In the genomic region with DNA sequence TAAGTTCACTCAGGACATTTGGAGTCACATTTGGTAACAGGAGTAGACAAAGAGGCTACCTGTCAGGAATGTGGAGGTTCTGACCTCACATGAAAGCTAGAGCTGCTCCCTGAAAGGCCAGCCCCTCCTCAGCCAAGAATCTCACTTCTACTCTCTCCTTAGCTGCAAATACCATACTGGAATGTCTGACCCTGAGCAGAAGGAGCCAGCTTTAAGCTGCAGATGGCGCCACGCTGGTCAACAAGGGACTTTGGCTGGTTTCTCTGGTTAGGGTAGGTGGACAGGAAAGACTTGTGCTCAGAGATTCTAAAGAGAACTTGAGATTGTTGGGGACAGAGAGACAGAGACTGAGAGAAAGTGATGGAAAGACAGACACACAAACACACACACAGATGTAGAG, we compare ENCODE assay signal across 23 cellular contexts. TPM values are rescaled to one million over a fixed set of nuclear protein-coding genes. Genes with fewer than 3 reads are reported as not detected.
DNase-seq lines count a peak whose midpoint lies in the region; ATAC-seq, FAIRE-seq and TF ChIP-seq lines count a peak whose summit lies in the region.
"Had no signal": no experiment of that assay in that cellular context is flagged by ENCODE, and none has a peak within 500 bp of the region (broad histone marks: within the 10 kb centered on the region; RNA-seq: fewer than 3 reads in every experiment).

No MANE protein-coding gene starts in this region.

- no peak overlapping the region for H3K4me3 ChIP-seq in H1 (ENCODE audit: extremely low read depth in 1 of 4, insufficient read depth in 2 of 4, low read depth in 3 of 4, low read length in 4 of 4)
- no peak overlapping the region for H3K4me3 ChIP-seq in effector memory CD4-positive, alpha-beta T cell (ENCODE audit: insufficient read depth, low read depth, low read length, poor library complexity, severe bottlenecking)
- H3K4me3 ChIP-seq: Peyer's patch, SJCRH30 had no signal

- ATAC-seq in GM19035 (IDR thresholded peaks at IDR 0.05; ENCODE audit: unreplicated experiment) (no peak), HG03159 (IDR thresholded peaks at IDR 0.05; ENCODE audit: unreplicated experiment) (no peak)
- ATAC-seq: CD8-positive, alpha-beta T cell had no signal

- H2BK20ac ChIP-seq in H1 (ENCODE audit: low read length) = no peak overlapping the region

- no peak for TF ChIP-seq EP300 in H1 (IDR thresholded peaks at IDR 0.05; ENCODE audit: borderline replicate concordance in 1 of 2, low read depth in 2 of 2, low read length in 2 of 2)

- no peak overlapping the region for H3K4ac ChIP-seq in H1 (replicated peaks; ENCODE audit: insufficient read length, low read depth, low read length)

- H3K9me3 ChIP-seq in H1 (ENCODE audit: insufficient read depth in 2 of 2, low read depth in 1 of 2, low read length in 1 of 2) = no peaks in the 10 kb centered on the region
- H3K9me3 ChIP-seq in effector memory CD4-positive, alpha-beta T cell (ENCODE audit: control insufficient read depth, low read length) = no peaks in the 10 kb centered on the region
- H3K9me3 ChIP-seq: Peyer's patch had no signal

- H3K4me2 ChIP-seq in H1 (ENCODE audit: insufficient read depth in 1 of 2, low read depth in 2 of 2, low read length in 2 of 2) = no peak overlapping the region

- H3K18ac ChIP-seq in H1 (ENCODE audit: extremely low read depth, low read length) = no peak overlapping the region

- no peak for TF ChIP-seq POLR2A in H1 (IDR thresholded peaks at IDR 0.05; ENCODE audit: control extremely low read depth in 1 of 2, low read depth in 2 of 2, low read length in 2 of 2)

- TF ChIP-seq RAD21 in H1 (IDR thresholded peaks at IDR 0.05 in 1 of 2, conservative IDR thresholded peaks at IDR 0.05 in 1 of 2; ENCODE audit: low read depth in 2 of 2, low read length in 2 of 2) = peak; percentile 42 to 57

- H3K4me1 ChIP-seq in H1 (replicated peaks in 1 of 4; ENCODE audit: control insufficient read depth in 3 of 4, insufficient read depth in 4 of 4, low read length in 3 of 4) = peaks cover 0 to 14% (median 3%) of the 10 kb centered on the region in 4 experiments; a peak in 4 of 7 replicates
- no peaks in the 10 kb centered on the region for H3K4me1 ChIP-seq in effector memory CD4-positive, alpha-beta T cell (ENCODE audit: control insufficient read depth, insufficient read depth, low read length, poor library complexity, severe bottlenecking)
- H3K4me1 ChIP-seq: Peyer's patch, SJCRH30 had no signal

- H2BK12ac ChIP-seq in H1 (ENCODE audit: low read depth, low read length) = no peak overlapping the region

- no peaks in the 10 kb centered on the region for H3K79me1 ChIP-seq in H1 (ENCODE audit: low read depth, low read length)

- no peak overlapping the region for H3K23ac ChIP-seq in H1 (ENCODE audit: insufficient read length)

- no peak for FAIRE-seq in H1 (lab: Jason Lieb, UNC)
- FAIRE-seq: GM19239, H54 had no signal

- H3K56ac ChIP-seq in H1 (replicated peaks; ENCODE audit: insufficient read length, low read depth, low read length) = no peak overlapping the region

- no peaks in the 10 kb centered on the region for H4K20me1 ChIP-seq in H1 (replicated peaks in 1 of 2; ENCODE audit: control insufficient read depth in 1 of 2, insufficient read depth in 2 of 2, low read length in 2 of 2)

- H3K27me3 ChIP-seq in H1 (replicated peaks in 1 of 4; ENCODE audit: control insufficient read depth in 3 of 4, extremely low read depth in 1 of 4, insufficient read depth in 3 of 4, low read length in 3 of 4) = no peaks in the 10 kb centered on the region
- H3K27me3 ChIP-seq in effector memory CD4-positive, alpha-beta T cell (replicated peaks; ENCODE audit: control insufficient read depth, insufficient read depth, low read length, poor library complexity, severe bottlenecking) = no peaks in the 10 kb centered on the region
- H3K27me3 ChIP-seq: Peyer's patch, SJCRH30 had no signal

- no peaks in the 10 kb centered on the region for H3K23me2 ChIP-seq in H1 (ENCODE audit: low read depth, low read length)

- WGBS in H1 (ENCODE audit: extremely low coverage in 1 of 2, insufficient coverage in 1 of 2, insufficient read length in 1 of 2, insufficient replicate concordance in 2 of 2, low coverage in 1 of 2, low lambda C conversion rate in 2 of 2, missing lambda C conversion rate in 1 of 2), 2 experiments = 53% methylated on average over 2 of the region's 2 CpGs; no CpG with 5 or more reads in 1 of the 2 experiments

- CTCF ChIA-PET in H1 (lab: Charles Lee; ENCODE audit: partially characterized antibody) = interaction anchor here (0.6 to 7.1 kb wide), 19 partner anchors 11 to 389 kb away, joined by 3 to 165 read pairs (median 4); a partner anchor contains a TSS

- no peak overlapping the region for H2AK5ac ChIP-seq in H1 (ENCODE audit: low read depth, low read length)

- no peak overlapping the region for H2BK5ac ChIP-seq in H1 (ENCODE audit: low read depth, low read length)

- no peak overlapping the region for H2AFZ ChIP-seq in H1 (ENCODE audit: low read length)

- no peak overlapping the region for H3K9ac ChIP-seq in H1 (replicated peaks in 1 of 4; ENCODE audit: extremely low read depth in 1 of 4, low read depth in 3 of 4, low read length in 3 of 4)

- H3K36me3 ChIP-seq in H1 (ENCODE audit: control insufficient read depth in 2 of 4, insufficient read depth in 4 of 4, low read length in 3 of 4) = no peaks in the 10 kb centered on the region
- H3K36me3 ChIP-seq in effector memory CD4-positive, alpha-beta T cell (ENCODE audit: control insufficient read depth, insufficient read depth, low read length) = no peaks in the 10 kb centered on the region
- H3K36me3 ChIP-seq: Peyer's patch, SJCRH30 had no signal

- no peak overlapping the region for H4K91ac ChIP-seq in H1 (replicated peaks; ENCODE audit: insufficient read length, low read length)

- H4K8ac ChIP-seq in H1 (ENCODE audit: extremely low read depth, insufficient read depth, low read length) = no peak overlapping the region

- no peak overlapping the region for H3K27ac ChIP-seq in H1 (ENCODE audit: low read depth, low read length)
- no peak overlapping the region for H3K27ac ChIP-seq in effector memory CD4-positive, alpha-beta T cell (ENCODE audit: insufficient read depth, low read length, poor library complexity, severe bottlenecking)
- H3K27ac ChIP-seq: Peyer's patch, SJCRH30 had no signal

- POLR2A ChIA-PET in H1 (lab: Charles Lee; ENCODE audit: partially characterized antibody) = interaction anchor here (1.4 kb wide), 1 partner anchor 20 kb away, joined by 3 read pairs; no protein-coding TSS in a partner anchor

- H3K14ac ChIP-seq in H1 (ENCODE audit: insufficient read length) = no peak overlapping the region

- no peak overlapping the region for H4K5ac ChIP-seq in H1 (ENCODE audit: insufficient read length, low read depth, low read length)

- peak; percentile 62 to 74 (median 71) for TF ChIP-seq CTCF in H1 (IDR thresholded peaks at IDR 0.05; ENCODE audit: control extremely low read depth in 1 of 3, insufficient read depth in 1 of 3, low read depth in 1 of 3, low read length in 3 of 3)

- no peak overlapping the region for H2BK120ac ChIP-seq in H1 (replicated peaks; ENCODE audit: low read depth, low read length)

- H3K79me2 ChIP-seq in H1 (ENCODE audit: control insufficient read depth in 1 of 2, insufficient read depth in 2 of 2, low read length in 2 of 2) = no peaks in the 10 kb centered on the region

- peak; percentile 22 for DNase-seq in NCI-H82 (lab: John Stamatoyannopoulos, UW)
- no peak for DNase-seq in NCI-H82 treated with DMSO at 0.1 percent for 48 hours (lab: John Stamatoyannopoulos, UW; ENCODE audit: unreplicated experiment)
- no peak for DNase-seq in H1 (ENCODE audit: low read depth in 1 of 2, low spot score in 2 of 2)
- DNase-seq in islet precursor cell = peak; percentile 69
- no peak for DNase-seq in LoVo (ENCODE audit: low spot score)
- DNase-seq in effector memory CD4-positive, alpha-beta T cell = no peak
- DNase-seq: 8988T; C1 segment of cervical spinal cord; CD8-positive, alpha-beta T cell; GDM1; KBM-7; NCI-H1105; NCI-H146; NCI-H2029; NCI-H226; NCI-H510A treated with DMSO at 0.1 percent for 48 hours; NCI-H774; Peyer's patch; SJCRH30 had no signal

- no peak overlapping the region for H2BK15ac ChIP-seq in H1 (ENCODE audit: low read length)

TF ChIP-seq in H1, 55 proteins besides CTCF, POLR2A, EP300 and RAD21 (continues in another document):
- no peak for TF ChIP-seq CBX5 (IDR thresholded peaks at IDR 0.05; ENCODE audit: low read depth, low read length)
- no peak for TF ChIP-seq SRF (IDR thresholded peaks at IDR 0.05; ENCODE audit: low read depth, low read length)
- TF ChIP-seq TAF1 (IDR thresholded peaks at IDR 0.05; ENCODE audit: low read depth, low read length) = no peak
- TF ChIP-seq ZNF274 (IDR thresholded peaks at IDR 0.05; ENCODE audit: borderline replicate concordance, extremely low read depth, low read length) = no peak
- TF ChIP-seq TAF7 (optimal IDR thresholded peaks at IDR 0.05; ENCODE audit: borderline replicate concordance, low read depth, low read length) = peak; percentile 26
- TF ChIP-seq SAP30 (IDR thresholded peaks at IDR 0.05; ENCODE audit: insufficient read depth, insufficient replicate concordance, low read length) = no peak
- TF ChIP-seq YY1 (IDR thresholded peaks at IDR 0.05; ENCODE audit: low read depth, low read length) = 0 out of 2 replicates have a peak, but pooled peaks have one; percentile 36
- TF ChIP-seq TBP (IDR thresholded peaks at IDR 0.05; ENCODE audit: low read depth, low read length) = no peak

RNA-seq across cellular contexts. Expression of a gene that starts 21.9 kb away (rescaled TPM):
- total RNA-seq in H1 (2021; fragmentation: NEBNext Ultra II Directional; extraction: Animal tissue kit (Norgen Biotek cat#: 25700)) = 13.7 and 14.8 TPM in 2 replicates
- polyA plus RNA-seq in H1 (2011; rRNA removed) = 8.2 and 10.1 TPM in 2 replicates
- polyA plus RNA-seq in H1 (2011; cell fraction: cytosol; rRNA removed) = 12.2 TPM
- polyA plus RNA-seq in H1 (2011; cell fraction: nucleus; rRNA removed) = 21.5 TPM
- 10.8 to 14.8 TPM (median 13.1 TPM) in 4 replicates for polyA plus RNA-seq in H1 (2012, experiment 1 of 2)
- polyA plus RNA-seq in H1 (2012, experiment 2 of 2) = 9.5 TPM
- polyA plus RNA-seq in H1 (2013, experiment 1 of 2) = 8.0 TPM
- polyA plus RNA-seq in H1 (2013, experiment 2 of 2) = 7.5 TPM
- polyA minus RNA-seq in H1 (2011; rRNA and poly(A)+ RNA removed) = 44.7 and 48.6 TPM in 2 replicates
- polyA minus RNA-seq in H1 (2011; cell fraction: cytosol; rRNA and poly(A)+ RNA removed) = 16.3 TPM
- 82.7 TPM for polyA minus RNA-seq in H1 (2011; cell fraction: nucleus; rRNA and poly(A)+ RNA removed)

Comparison
In these comparisons a context has a peak if more than half of its experiments do, and no peak if none do; other contexts are left out.
1. DNase-seq: peak in NCI-H82 (single experiment) and islet precursor cell (single experiment); none in NCI-H82 treated with DMSO at 0.1 percent for 48 hours (single experiment), H1 (0 of 2), LoVo (single experiment) and effector memory CD4-positive, alpha-beta T cell (0 of 3).